Comparison of ENCODE assay signal across 18 cellular contexts in genomic region chr9:129075996-129076639, GRCh38. TPM values are rescaled to one million over a fixed set of nuclear protein-coding genes. Genes with fewer than 3 reads are reported as not detected.
DNase-seq lines count a peak whose midpoint lies in the region; ATAC-seq and TF ChIP-seq lines count a peak whose summit lies in the region.
"Had no signal": no experiment of that assay in that cellular context is flagged by ENCODE, and none has a peak within 500 bp of the region (broad histone marks: within the 10 kb centered on the region; RNA-seq: fewer than 3 reads in every experiment).

No MANE protein-coding gene starts in this region.

- H3K27me3 ChIP-seq in Peyer's patch (no peaks in the 10 kb centered on the region), mucosa of rectum (ENCODE audit: control insufficient read depth in 2 of 2, insufficient read depth in 2 of 2, low read length in 2 of 2) (no peaks in the 10 kb centered on the region), stomach (no peaks in the 10 kb centered on the region)
- H3K27me3 ChIP-seq: BE2C had no signal

- H3K9me3 ChIP-seq in Peyer's patch, result no peaks in the 10 kb centered on the region
- H3K9me3 ChIP-seq in mucosa of rectum (ENCODE audit: control insufficient read depth in 2 of 2, low read length in 2 of 2), result no peaks in the 10 kb centered on the region
- no peaks in the 10 kb centered on the region for H3K9me3 ChIP-seq in stomach
- H3K9me3 ChIP-seq: BE2C, HAP-1 had no signal

- intact Hi-C loops in stomach (cut with DNase I; ENCODE audit: low total_unique reads), result no loop called here

- TF ChIP-seq EP300 in stomach (IDR thresholded peaks at IDR 0.05), result no peak

- peak overlapping the region; percentile 52 for H3K4me3 Mint-ChIP-seq in glutamatergic neuron (ENCODE audit: unreplicated experiment)
- H3K4me3 Mint-ChIP-seq: CD4-positive, alpha-beta memory T cell had no signal

- TF ChIP-seq CTCF in Peyer's patch (IDR thresholded peaks at IDR 0.05) (no peak), glutamatergic neuron (IDR thresholded peaks at IDR 0.05; ENCODE audit: partially characterized antibody, unreplicated experiment) (no peak), stomach (IDR thresholded peaks at IDR 0.05) (no peak)

- peaks cover 3% of the 10 kb centered on the region for H3K9me3 Mint-ChIP-seq in glutamatergic neuron (ENCODE audit: unreplicated experiment)

- no peaks in the 10 kb centered on the region for H3K36me3 Mint-ChIP-seq in glutamatergic neuron (ENCODE audit: unreplicated experiment)

- H3K27ac ChIP-seq in Peyer's patch (peak overlapping the region in 3 of 4 donors; percentile 35 to 87 (median 68)), mucosa of rectum (ENCODE audit: low read depth in 2 of 2, low read length in 2 of 2) (peak overlapping the region; percentile 63 to 74), stomach (peak overlapping the region; percentile 64 to 81 (median 73))
- H3K27ac ChIP-seq: GM23248 had no signal

- WGBS in stomach, 5 donors, result 16 to 66% (median 59%) methylated on average over 7 to 16 of the region's 16 CpGs

- peak overlapping the region in 1 of 2 donors; percentile 17 for H3K9ac ChIP-seq in mucosa of rectum (ENCODE audit: low read depth in 1 of 2, low read length in 2 of 2)
- H3K9ac ChIP-seq: GM23248 had no signal

- H3K4me3 ChIP-seq in Peyer's patch (no peak overlapping the region), mucosa of rectum (ENCODE audit: low read length in 2 of 2) (no peak overlapping the region), stomach (no peak overlapping the region)
- H3K4me3 ChIP-seq: GM23248, HAP-1 had no signal

- DNase-seq in Peyer's patch, result peak in 2 of 3 donors; percentile 81 to 83
- DNase-seq in glutamatergic neuron, result no peak
- DNase-seq in stomach, result peak; percentile 62
- no peak for DNase-seq in hippocampal formation (lab: John Stamatoyannopoulos, UW)
- DNase-seq in NCI-H82 (lab: John Stamatoyannopoulos, UW), result no peak
- DNase-seq: BE2C; CD4-positive, alpha-beta memory T cell; DMS153; GDM1; GM23248; NCI-H1105; NCI-H2081; NCI-H774; RPMI8226; SIG-M5 had no signal

- H3K4me1 Mint-ChIP-seq in glutamatergic neuron (ENCODE audit: low read depth, unreplicated experiment), result no peaks in the 10 kb centered on the region

- ATAC-seq in GM18907 (IDR thresholded peaks at IDR 0.05; ENCODE audit: unreplicated experiment), result no peak

- H3K36me3 ChIP-seq in Peyer's patch (peaks cover 0 to 2% (median 0%) of the 10 kb centered on the region in 3 donors), mucosa of rectum (ENCODE audit: control insufficient read depth in 2 of 2, insufficient read depth in 2 of 2, low read length in 2 of 2) (peaks cover 0 to 3% of the 10 kb centered on the region in 2 donors), stomach (peaks cover 0 to 7% (median 6%) of the 10 kb centered on the region in 4 donors)
- H3K36me3 ChIP-seq: BE2C, HAP-1 had no signal

- no peaks in the 10 kb centered on the region for H3K27me3 Mint-ChIP-seq in glutamatergic neuron (ENCODE audit: unreplicated experiment)
- H3K27me3 Mint-ChIP-seq: CD4-positive, alpha-beta memory T cell had no signal

- H3K27ac Mint-ChIP-seq in glutamatergic neuron (ENCODE audit: unreplicated experiment), result peak overlapping the region; percentile 55

- H3K4me1 ChIP-seq in Peyer's patch (peaks cover 0 to 34% (median 5%) of the 10 kb centered on the region in 4 donors), mucosa of rectum (ENCODE audit: control insufficient read depth in 2 of 2, insufficient read depth in 2 of 2, low read length in 2 of 2) (peaks cover 33 to 36% of the 10 kb centered on the region in 2 donors), stomach (peaks cover 7 to 40% (median 28%) of the 10 kb centered on the region in 4 donors)
- H3K4me1 ChIP-seq: BE2C had no signal

- TF ChIP-seq POLR2A in Peyer's patch (IDR thresholded peaks at IDR 0.05) (peak in 1 of 2 donors; percentile 60), stomach (IDR thresholded peaks at IDR 0.05) (no peak)

RNA-seq across cellular contexts. Expression of gene DOLPP1, which starts 4.8 kb away (rescaled TPM):
- total RNA-seq in Peyer's patch, result 10 to 100 TPM in 3 of 4 donors, not detected in 1; 37.6 to 53.9 (median 46.1) TPM
- 44.2 TPM for total RNA-seq in glutamatergic neuron (ENCODE audit: unreplicated experiment)
- total RNA-seq in stomach, result 10 to 100 TPM in 4 of 5 donors, 1 to 10 TPM in 1; 5.5 to 84.0 (median 17.4) TPM
- polyA plus RNA-seq in stomach, result 10 to 100 TPM in 1 of 3 donors, 1 to 10 TPM in 2; 3.4 to 11.4 (median 8.3) TPM

RNA-seq across cellular contexts. Expression of gene CRAT, which starts 34.5 kb away (rescaled TPM):
- total RNA-seq in Peyer's patch (100 to 1,000 TPM in 3 of 4 donors, 10 to 100 TPM in 1; 50.3 to 220 (median 146) TPM), glutamatergic neuron (ENCODE audit: unreplicated experiment) (95.8 TPM), stomach (10 to 100 TPM; 13.0 to 92.2 (median 49.6) TPM)
- polyA plus RNA-seq in stomach, result 10 to 100 TPM; 25.8 to 28.5 (median 28.1) TPM

RNA-seq across cellular contexts. Expression of gene PTPA, which starts 35.1 kb away (rescaled TPM):
- 10 to 100 TPM; 48.7 to 65.7 (median 51.9) TPM for total RNA-seq in Peyer's patch
- total RNA-seq in glutamatergic neuron (ENCODE audit: unreplicated experiment), result 166 TPM
- 100 to 1,000 TPM in 1 of 5 donors, 10 to 100 TPM in 4; 12.3 to 118 (median 48.8) TPM for total RNA-seq in stomach
- polyA plus RNA-seq in stomach, result 100 to 1,000 TPM in 1 of 3 donors, 10 to 100 TPM in 2; 69.2 to 111 (median 77.9) TPM

RNA-seq across cellular contexts. Expression of gene MIGA2, which starts 39.7 kb away (rescaled TPM):
- total RNA-seq in Peyer's patch (100 to 1,000 TPM in 3 of 4 donors, 10 to 100 TPM in 1; 68.5 to 174 (median 125) TPM), glutamatergic neuron (ENCODE audit: unreplicated experiment) (40.2 TPM), stomach (100 to 1,000 TPM in 1 of 5 donors, 10 to 100 TPM in 4; 34.5 to 175 (median 49.0) TPM)
- polyA plus RNA-seq in stomach, result 10 to 100 TPM in 2 of 3 donors, 1 to 10 TPM in 1; 9.0 to 28.2 (median 10.4) TPM

RNA-seq across cellular contexts. Expression of gene SH3GLB2, which starts 48.0 kb away (rescaled TPM):
- total RNA-seq in Peyer's patch (100 to 1,000 TPM; 156 to 218 (median 183) TPM), glutamatergic neuron (ENCODE audit: unreplicated experiment) (143 TPM), stomach (100 to 1,000 TPM in 4 of 5 donors, 10 to 100 TPM in 1; 50.5 to 408 (median 138) TPM)
- polyA plus RNA-seq in stomach, result 100 to 1,000 TPM in 2 of 3 donors, 10 to 100 TPM in 1; 58.2 to 113 (median 102) TPM

Comparison
In these comparisons a context has a peak if more than half of its experiments do, and no peak if none do; other contexts are left out.
1. DNase-seq: peak in Peyer's patch (2 of 3) and stomach (single experiment); none in glutamatergic neuron (single experiment), hippocampal formation (0 of 2) and NCI-H82 (single experiment).
2. Peak in every context shown above with its lines, with median percentiles within 50 percentile points of each other: H3K27ac ChIP-seq.